Comparison of ENCODE assay signal across 8 cellular contexts in genomic region chr1:43529206-43529731, GRCh38. TPM values are rescaled to one million over a fixed set of nuclear protein-coding genes. Genes with fewer than 3 reads are reported as not detected.
DNase-seq lines count a peak whose midpoint lies in the region; ATAC-seq and TF ChIP-seq lines count a peak whose summit lies in the region.

No MANE protein-coding gene starts in this region.

- H3K4me1 Mint-ChIP-seq in activated T-helper 17 cell treated with anti-CD3 and anti-CD28 coated beads, Interleukin-2, amount 50 U/mL, for 72 hours = peaks cover 13% of the 10 kb centered on the region

- H3K27me3 ChIP-seq in MM.1S (replicated peaks; ENCODE audit: insufficient read depth, low read length) = peaks cover 19% of the 10 kb centered on the region
- H3K27me3 ChIP-seq in neuronal stem cell (ENCODE audit: control insufficient read depth in 3 of 3, insufficient read depth in 3 of 3, low read depth in 1 of 3, low read length in 3 of 3) = peaks cover 0 to 12% (median 0%) of the 10 kb centered on the region in 3 experiments
- peaks cover 0 to 8% (median 0%) of the 10 kb centered on the region in 5 donors for H3K27me3 ChIP-seq in subcutaneous abdominal adipose tissue (ENCODE audit: control insufficient read depth in 5 of 5, insufficient read depth in 4 of 5, low read length in 5 of 5)

- no CpG with 5 or more reads among the region's 11 CpGs for WGBS in neuronal stem cell (ENCODE audit: extremely low coverage in 2 of 2, insufficient read length in 2 of 2, insufficient replicate concordance in 1 of 2), 2 donors

- peaks cover 4% of the 10 kb centered on the region; the same call in 1 of the 2 replicates for H3F3A ChIP-seq in MM.1S (ENCODE audit: insufficient read depth, low read length)

- H3K14ac ChIP-seq in neuronal stem cell (ENCODE audit: low read length) = no peak overlapping the region

- peaks cover 18% of the 10 kb centered on the region for H3K36me3 Mint-ChIP-seq in activated T-helper 17 cell treated with anti-CD3 and anti-CD28 coated beads, Interleukin-2, amount 50 U/mL, for 72 hours (ENCODE audit: low read depth)

- H2AFZ ChIP-seq in MM.1S (ENCODE audit: low read length) (no peak overlapping the region), neuronal stem cell (ENCODE audit: low read length) (peak overlapping the region; percentile 14)

- H3K4ac ChIP-seq in neuronal stem cell (ENCODE audit: low read length) = no peak overlapping the region

- peak; percentile 84 for ATAC-seq in activated T-helper 17 cell treated with anti-CD3 and anti-CD28 coated beads, Interleukin-2, amount 50 U/mL, for 72 hours (replicated peaks)
- no peak for ATAC-seq in HG03571 (IDR thresholded peaks at IDR 0.05; ENCODE audit: unreplicated experiment)

- H4K20me1 ChIP-seq in MM.1S (ENCODE audit: insufficient read depth, low read length) = no peaks in the 10 kb centered on the region

- H3K27ac ChIP-seq in MM.1S (ENCODE audit: low read length) (no peak overlapping the region), neuronal stem cell (replicated peaks; ENCODE audit: low read length) (no peak overlapping the region), subcutaneous abdominal adipose tissue (ENCODE audit: low read depth, low read length) (peak overlapping the region; percentile 81)

- no peak overlapping the region for H3K9ac ChIP-seq in MM.1S (ENCODE audit: low read length)
- no peak overlapping the region for H3K9ac ChIP-seq in neuronal stem cell (ENCODE audit: low read depth, low read length, poor library complexity)
- no peak overlapping the region for H3K9ac ChIP-seq in subcutaneous abdominal adipose tissue (ENCODE audit: low read length in 5 of 5)

- no peaks in the 10 kb centered on the region for H3K9me3 Mint-ChIP-seq in activated T-helper 17 cell treated with anti-CD3 and anti-CD28 coated beads, Interleukin-2, amount 50 U/mL, for 72 hours

- H2BK15ac ChIP-seq in neuronal stem cell (ENCODE audit: low read length) = no peak overlapping the region

- peak overlapping the region; percentile 81 for H3K4me3 Mint-ChIP-seq in activated T-helper 17 cell treated with anti-CD3 and anti-CD28 coated beads, Interleukin-2, amount 50 U/mL, for 72 hours

- H3K27ac Mint-ChIP-seq in activated T-helper 17 cell treated with anti-CD3 and anti-CD28 coated beads, Interleukin-2, amount 50 U/mL, for 72 hours = no peak overlapping the region

- no peak overlapping the region for H2BK5ac ChIP-seq in neuronal stem cell (ENCODE audit: low read length)

- H2BK120ac ChIP-seq in neuronal stem cell (ENCODE audit: low read depth, low read length) = no peak overlapping the region

- no peaks in the 10 kb centered on the region for H3K9me3 ChIP-seq in MM.1S (replicated peaks; ENCODE audit: insufficient read depth, low read length)
- no peaks in the 10 kb centered on the region for H3K9me3 ChIP-seq in neuronal stem cell (replicated peaks in 1 of 2; ENCODE audit: control insufficient read depth in 2 of 2, insufficient read depth in 1 of 2, low read depth in 1 of 2, low read length in 2 of 2)
- no peaks in the 10 kb centered on the region for H3K9me3 ChIP-seq in subcutaneous abdominal adipose tissue (ENCODE audit: control insufficient read depth in 5 of 5, low read length in 5 of 5)

- no peak overlapping the region for H2BK12ac ChIP-seq in neuronal stem cell (ENCODE audit: low read length)

- TF ChIP-seq CTCF in MM.1S (IDR thresholded peaks at IDR 0.05; ENCODE audit: low read length) (peak; percentile 96), foreskin fibroblast (IDR thresholded peaks at IDR 0.05; ENCODE audit: low read depth, low read length) (peak; percentile 95)

- H3K9me2 ChIP-seq in MM.1S (replicated peaks; ENCODE audit: insufficient read depth, low read length) = no peaks in the 10 kb centered on the region

- H3K4me3 ChIP-seq in MM.1S (ENCODE audit: low read length) (no peak overlapping the region), foreskin fibroblast (ENCODE audit: low read depth in 1 of 2, low read length in 2 of 2) (no peak overlapping the region), neuronal stem cell (ENCODE audit: low read length in 2 of 2) (no peak overlapping the region), subcutaneous abdominal adipose tissue (ENCODE audit: low read depth in 1 of 5, low read length in 5 of 5) (no peak overlapping the region)

- H3K4me1 ChIP-seq in MM.1S (ENCODE audit: low read length) (no peaks in the 10 kb centered on the region), neuronal stem cell (ENCODE audit: control insufficient read depth in 2 of 2, insufficient read depth in 1 of 2, low read depth in 1 of 2, low read length in 2 of 2) (peaks cover 10 to 17% of the 10 kb centered on the region in 2 donors), subcutaneous abdominal adipose tissue (ENCODE audit: control insufficient read depth in 5 of 5, insufficient read depth in 5 of 5, low read length in 5 of 5) (peaks cover 0 to 40% (median 30%) of the 10 kb centered on the region in 5 donors)

- H3K23ac ChIP-seq in neuronal stem cell (ENCODE audit: low read depth, low read length, poor library complexity) = no peak overlapping the region

- H4K8ac ChIP-seq in neuronal stem cell (ENCODE audit: low read depth, low read length) = no peak overlapping the region

- H3K79me1 ChIP-seq in neuronal stem cell (ENCODE audit: low read depth, low read length) = peaks cover 3% of the 10 kb centered on the region

- no peak overlapping the region for H4K91ac ChIP-seq in neuronal stem cell (ENCODE audit: low read depth, low read length, poor library complexity)

- DNase-seq in EH (ENCODE audit: low read depth) (peak; percentile 87), MM.1S (peak; percentile 78), SHP77 treated with DMSO at 0.1 percent for 48 hours (lab: John Stamatoyannopoulos, UW) (peak; percentile 63), foreskin fibroblast (peak; percentile 78 to 94), neuronal stem cell (ENCODE audit: low spot score) (peak; percentile 89)

- H3K27me3 Mint-ChIP-seq in activated T-helper 17 cell treated with anti-CD3 and anti-CD28 coated beads, Interleukin-2, amount 50 U/mL, for 72 hours = peaks cover 38% of the 10 kb centered on the region

- no peaks in the 10 kb centered on the region for H3K79me2 ChIP-seq in MM.1S (ENCODE audit: low read length)

- H3K18ac ChIP-seq in neuronal stem cell (ENCODE audit: low read length) = no peak overlapping the region

- H3K36me3 ChIP-seq in MM.1S (replicated peaks; ENCODE audit: insufficient read depth, low read length) (no peaks in the 10 kb centered on the region), neuronal stem cell (replicated peaks in 1 of 2; ENCODE audit: control insufficient read depth in 2 of 2, insufficient read depth in 2 of 2, low read length in 2 of 2) (no peaks in the 10 kb centered on the region), subcutaneous abdominal adipose tissue (ENCODE audit: control insufficient read depth in 5 of 5, insufficient read depth in 5 of 5, low read length in 5 of 5) (no peaks in the 10 kb centered on the region)

- H3K4me2 ChIP-seq in MM.1S (ENCODE audit: low read depth, low read length) = no peak overlapping the region
- H3K4me2 ChIP-seq in neuronal stem cell (ENCODE audit: insufficient read depth, low read length, poor library complexity, severe bottlenecking) = no peak overlapping the region

- no peak overlapping the region for H2AK5ac ChIP-seq in neuronal stem cell (ENCODE audit: low read depth, low read length)

RNA-seq across cellular contexts. Expression of gene PTPRF, which starts 1.4 kb away (rescaled TPM):
- total RNA-seq in activated T-helper 17 cell treated with anti-CD3 and anti-CD28 coated beads, Interleukin-2, amount 50 U/mL, for 72 hours = 10 to 100 TPM in 1 of 2 donors, 1 to 10 TPM in 1; 6.3 to 30.7 TPM
- polyA plus RNA-seq in neuronal stem cell (2013, experiment 1 of 2) = 62.9 TPM
- 64.0 TPM for polyA plus RNA-seq in neuronal stem cell (2013, experiment 2 of 2)
